13 cellular contexts compared by ENCODE assay signal in genomic region chr17:50625032-50625871, GRCh38.
"Had no signal": no experiment of that assay in that cellular context is flagged by ENCODE, and none has a peak within 500 bp of the region (broad histone marks: within the 10 kb centered on the region; RNA-seq: fewer than 3 reads in every experiment).

No MANE protein-coding gene starts in this region.

- H3K36me3 Mint-ChIP-seq: activated naive CD4-positive, alpha-beta T cell treated with anti-CD3 and anti-CD28 coated beads, Interleukin-2, amount 10 ng/mL, durations not matched to agents 7 days and 5 days; neural progenitor cell had no signal

- H3K27ac ChIP-seq: adrenal gland, body of pancreas, epithelial cell of prostate, gastroesophageal sphincter, neural progenitor cell, parathyroid adenoma, stomach, thoracic aorta, uterus had no signal

- H2AFZ ChIP-seq: neural progenitor cell, parathyroid adenoma had no signal

- H3K9me3 ChIP-seq: adrenal gland, body of pancreas, gastroesophageal sphincter, stomach, thoracic aorta, uterus had no signal

- H3K9ac ChIP-seq: neural progenitor cell, parathyroid adenoma had no signal

- H3K36me3 ChIP-seq: adrenal gland, gastroesophageal sphincter, neural progenitor cell, stomach, thoracic aorta, uterus had no signal

- H3K27me3 ChIP-seq: adrenal gland, body of pancreas, uterus had no signal

- H3K79me2 ChIP-seq: parathyroid adenoma had no signal

- H3K4me1 ChIP-seq: adrenal gland, uterus had no signal

- H3K4me3 Mint-ChIP-seq: activated naive CD4-positive, alpha-beta T cell treated with anti-CD3 and anti-CD28 coated beads, Interleukin-2, amount 10 ng/mL, durations not matched to agents 7 days and 5 days; activated T-helper 17 cell treated with anti-CD3 and anti-CD28 coated beads, Interleukin-2, amount 50 U/mL, for 72 hours; central memory CD8-positive, alpha-beta T cell; effector memory CD8-positive, alpha-beta T cell; neural progenitor cell had no signal

- H3K4me2 ChIP-seq: neural progenitor cell had no signal

- H3K27ac Mint-ChIP-seq: activated naive CD4-positive, alpha-beta T cell treated with anti-CD3 and anti-CD28 coated beads, Interleukin-2, amount 10 ng/mL, durations not matched to agents 7 days and 5 days; activated T-helper 17 cell treated with anti-CD3 and anti-CD28 coated beads, Interleukin-2, amount 50 U/mL, for 72 hours; effector memory CD8-positive, alpha-beta T cell; neural progenitor cell had no signal

- H3K4me3 ChIP-seq: adrenal gland, body of pancreas, gastroesophageal sphincter, neural progenitor cell, stomach, thoracic aorta, uterus had no signal

- H3K9me3 Mint-ChIP-seq: activated naive CD4-positive, alpha-beta T cell treated with anti-CD3 and anti-CD28 coated beads, Interleukin-2, amount 10 ng/mL, durations not matched to agents 7 days and 5 days; activated T-helper 17 cell treated with anti-CD3 and anti-CD28 coated beads, Interleukin-2, amount 50 U/mL, for 72 hours; central memory CD8-positive, alpha-beta T cell; effector memory CD8-positive, alpha-beta T cell; neural progenitor cell had no signal
